24 cellular contexts compared by ENCODE assay signal in genomic region chr7:142925413-142925812, GRCh38. TPM values are rescaled to one million over a fixed set of nuclear protein-coding genes. Genes with fewer than 3 reads are reported as not detected.
DNase-seq lines count a peak whose midpoint lies in the region; ATAC-seq, FAIRE-seq and TF ChIP-seq lines count a peak whose summit lies in the region.
"Had no signal": no experiment of that assay in that cellular context is flagged by ENCODE, and none has a peak within 500 bp of the region (broad histone marks: within the 10 kb centered on the region; RNA-seq: fewer than 3 reads in every experiment).

No MANE protein-coding gene starts in this region.

- H3K4me1 Mint-ChIP-seq in type B pancreatic cell (ENCODE audit: unreplicated experiment), result no peaks in the 10 kb centered on the region

- no peak overlapping the region for H3K4me2 ChIP-seq in K562 (ENCODE audit: insufficient read depth, low read length)

- H4K20me1 ChIP-seq in K562 (replicated peaks; ENCODE audit: control insufficient read depth, insufficient read depth, low read length), result no peaks in the 10 kb centered on the region; the same call in 1 of the 2 replicates

- TF ChIP-seq RAD21 in K562 (CRISPR knock-in tag; conservative IDR thresholded peaks at IDR 0.05 in 1 of 2, IDR thresholded peaks at IDR 0.05 in 1 of 2), result peak; percentile 29 to 43

- ATAC-seq in K562, result peak; percentile 89
- ATAC-seq: pancreas had no signal

- in situ Hi-C loops in K562 (cut with MboI), result no loop called here

- H3K36me3 Mint-ChIP-seq in type B pancreatic cell, result no peaks in the 10 kb centered on the region
- H3K36me3 Mint-ChIP-seq: CD4-positive, alpha-beta memory T cell had no signal

- DNase-seq in NCI-H82 (lab: John Stamatoyannopoulos, UW) (peak; percentile 16), NCI-H82 treated with DMSO at 0.1 percent for 48 hours (lab: John Stamatoyannopoulos, UW; ENCODE audit: unreplicated experiment) (no peak), K562 (ENCODE audit: extremely low read depth in 1 of 4, low spot score in 3 of 4) (peak; percentile 49 to 57 (median 50)), type B pancreatic cell (ENCODE audit: extremely low spot score, unreplicated experiment) (no peak), NCI-H1105 (lab: John Stamatoyannopoulos, UW) (no peak), NCI-H510A treated with DMSO at 0.1 percent for 48 hours (lab: John Stamatoyannopoulos, UW) (no peak), EL (no peak)
- peak; percentile 28 for DNase-seq in Jurkat, Clone E6-1 (ENCODE audit: low read depth, low spot score)
- DNase-seq: 8988T; activated B cell treated with CpG ODN at 0.5 μM for 24 hours; activated effector memory CD4-positive, alpha-beta T cell treated with anti-CD3 and anti-CD28 coated beads, Interleukin-2, amount 50 U/mL, for 16 hours; anterior cingulate cortex; CD4-positive, alpha-beta memory T cell; MV-4-11; NCI-H2107; NCI-H748 treated with DMSO at 0.1 percent for 48 hours; pancreas; stimulated activated CD4-positive, alpha-beta T cell treated with anti-CD3 and anti-CD28 coated beads, Interleukin-4, amount 100 ng/mL, for 24 hours had no signal

- no TSS peak for BruUV-seq in K562 (replicated peaks; lab: Mats Ljungman, UMichigan)

- TF ChIP-seq CTCF in K562 (IDR thresholded peaks at IDR 0.05 in 2 of 3, conservative IDR thresholded peaks at IDR 0.05 in 1 of 3; ENCODE audit: insufficient read depth in 2 of 3, low read depth in 1 of 3, low read length in 3 of 3) (peak; percentile 67 to 69 (median 69)), type B pancreatic cell (conservative IDR thresholded peaks at IDR 0.05) (peak; percentile 22)

- POLR2A ChIA-PET in K562 (lab: Yijun Ruan, JAX), result interaction anchor here (1.3 to 1.5 kb wide), 2 partner anchors 8 to 10 kb away, joined by 3 to 6 read pairs; partner anchors contain the start of gene TRPV5

- peaks cover 5% of the 10 kb centered on the region for H3K9me3 Mint-ChIP-seq in type B pancreatic cell
- H3K9me3 Mint-ChIP-seq: CD4-positive, alpha-beta memory T cell; T-helper 1 cell treated with Interleukin-12 subunit alpha and Interleukin-12 subunit beta and Interleukin-4 antibody, amounts not matched to agents 30 μg/mL and 1 μg/mL, for 36 hours had no signal

- H3K27me3 ChIP-seq in K562 (ENCODE audit: control insufficient read depth in 2 of 2, insufficient read depth in 2 of 2, low read length in 2 of 2), result peaks cover 21 to 36% of the 10 kb centered on the region in 2 experiments
- H3K27me3 ChIP-seq: pancreas had no signal

- no peak overlapping the region for H3K27ac Mint-ChIP-seq in type B pancreatic cell
- H3K27ac Mint-ChIP-seq: activated B cell treated with CpG ODN at 0.5 μM for 24 hours; T-helper 1 cell treated with Interleukin-12 subunit alpha and Interleukin-12 subunit beta and Interleukin-4 antibody, amounts not matched to agents 30 μg/mL and 1 μg/mL, for 36 hours had no signal

- no peaks in the 10 kb centered on the region for H3K9me3 ChIP-seq in K562 (replicated peaks; ENCODE audit: control insufficient read depth, insufficient read depth, low read depth, low read length)
- H3K9me3 ChIP-seq: pancreas, thoracic aorta had no signal

- no peak overlapping the region for H2AFZ ChIP-seq in K562 (ENCODE audit: low read depth, low read length)

- no peaks in the 10 kb centered on the region for H3K4me1 ChIP-seq in K562 (replicated peaks in 1 of 2; ENCODE audit: control insufficient read depth in 2 of 2, insufficient read depth in 2 of 2, low read length in 2 of 2)
- H3K4me1 ChIP-seq: pancreas had no signal

- no peak overlapping the region for H3K27ac ChIP-seq in K562 (ENCODE audit: extremely low read depth, low read depth, low read length)
- H3K27ac ChIP-seq: pancreas, thoracic aorta had no signal

- 2% methylated on average over 12 of the region's 12 CpGs for WGBS in K562 (ENCODE audit: insufficient coverage, low coverage, missing lambda C conversion rate)

- H3K79me2 ChIP-seq in K562 (ENCODE audit: control insufficient read depth, insufficient read depth, low read length), result no peaks in the 10 kb centered on the region

- CTCF ChIA-PET in K562 (lab: Yijun Ruan, JAX; ENCODE audit: low intra/inter-chr PET ratio), result interaction anchor here (0.7 to 1.6 kb wide), 3 partner anchors 72 to 78 kb away, joined by 3 to 11 read pairs (median 7); no protein-coding TSS in a partner anchor

- no peak overlapping the region for H3K4me3 Mint-ChIP-seq in type B pancreatic cell
- H3K4me3 Mint-ChIP-seq: activated B cell treated with CpG ODN at 0.5 μM for 24 hours; CD4-positive, alpha-beta memory T cell; T-helper 1 cell treated with Interleukin-12 subunit alpha and Interleukin-12 subunit beta and Interleukin-4 antibody, amounts not matched to agents 30 μg/mL and 1 μg/mL, for 36 hours had no signal

- H3K27me3 Mint-ChIP-seq in type B pancreatic cell, result peaks cover 1% of the 10 kb centered on the region

- no peak for TF ChIP-seq EP300 in K562 (IDR thresholded peaks at IDR 0.05; ENCODE audit: low read length)

- H3K36me3 ChIP-seq in K562 (ENCODE audit: control insufficient read depth, insufficient read depth, low read length), result no peaks in the 10 kb centered on the region
- H3K36me3 ChIP-seq: pancreas, thoracic aorta had no signal

- no peak overlapping the region for H3K9ac ChIP-seq in K562 (ENCODE audit: insufficient read depth in 1 of 2, low read depth in 2 of 2, low read length in 2 of 2)

- no peak overlapping the region for H3K4me3 ChIP-seq in Jurkat, Clone E6-1 (ENCODE audit: low read length)
- no peak overlapping the region for H3K4me3 ChIP-seq in K562
- H3K4me3 ChIP-seq: pancreas, thoracic aorta had no signal

- intact Hi-C loops in K562 (cut with micrococcal nuclease), result loop anchor here (1.0 kb wide), 1 partner anchor 78 kb away; no protein-coding TSS in a partner anchor

- H3K9me1 ChIP-seq in K562 (ENCODE audit: control insufficient read depth, insufficient read depth, low read length), result no peaks in the 10 kb centered on the region

- no peak for TF ChIP-seq POLR2A in K562 (conservative IDR thresholded peaks at IDR 0.05)

- peak; percentile 80 for FAIRE-seq in K562 (lab: Jason Lieb, UNC)
- FAIRE-seq: endometrium, pancreas had no signal

RNA-seq across cellular contexts. Expression of gene TRPV5, which starts 8.1 kb away (rescaled TPM):
- polyA plus RNA-seq in Jurkat, Clone E6-1 (2012; ENCODE audit: insufficient read depth, insufficient read length), result not detected
- 0.56 and 0.74 TPM in 2 replicates for total RNA-seq in K562 (2011; cell fraction: chromatin; rRNA removed; ENCODE audit: low replicate concordance)
- total RNA-seq in K562 (2011; cell fraction: nucleolus; rRNA removed), result 0.17 and 0.26 TPM in 2 replicates
- total RNA-seq in K562 (2011; cell fraction: nucleoplasm; rRNA removed), result 0.44 and 1.1 TPM in 2 replicates
- total RNA-seq in K562 (2014; rRNA removed) (not detected in 2 replicates), K562 (2014; rRNA removed; fragmentation: Illumina TruSeq; extraction: Trizol) (not detected in 2 replicates), K562 (2015; rRNA removed; fragmentation: Illumina TruSeq; extraction: Trizol) (not detected in 2 replicates), K562 (2021) (not detected in 2 replicates), type B pancreatic cell (ENCODE audit: low replicate concordance) (not detected in 2 replicates)
- polyA plus RNA-seq in K562 (2011; rRNA removed) (0.12 TPM in 1 of 2 replicates, not detected in the other), K562 (2014; fragmentation: Illumina TruSeq; extraction: Trizol) (0.04 TPM in 1 of 2 replicates, not detected in the other), K562 (2014; fragmentation: Nextera tagmentation; extraction: Ambion mirVana) (not detected), K562 (2014; rRNA removed) (not detected in 2 replicates)
- 0.03 TPM in 1 of 2 replicates, not detected in the other for polyA plus RNA-seq in K562 (2011; cell fraction: cytosol; rRNA removed)
- polyA plus RNA-seq in K562 (2011; cell fraction: nucleus; rRNA removed), result 0.36 and 0.60 TPM in 2 replicates
- polyA plus RNA-seq in K562 (2012), result 0.08 TPM in 1 of 2 replicates, not detected in the other
- polyA minus RNA-seq in K562 (2011; rRNA and poly(A)+ RNA removed), result 0.27 TPM in 1 of 2 replicates, not detected in the other
- polyA minus RNA-seq in K562 (2011; cell fraction: cytosol; rRNA and poly(A)+ RNA removed), result not detected in 2 replicates
- polyA minus RNA-seq in K562 (2011; cell fraction: nucleus; rRNA and poly(A)+ RNA removed), result 0.13 and 0.22 TPM in 2 replicates
- total RNA-seq: CD4-positive, alpha-beta memory T cell; skeletal muscle tissue; thoracic aorta had no signal
- polyA plus RNA-seq: CD4-positive, alpha-beta memory T cell; liver; pancreas had no signal

RNA-seq across cellular contexts. Expression of gene LLCFC1, which starts 13.9 kb away (rescaled TPM):
- not detected for polyA plus RNA-seq in Jurkat, Clone E6-1 (2012; ENCODE audit: insufficient read depth, insufficient read length)
- not detected in 2 replicates for total RNA-seq in K562 (2011; cell fraction: chromatin; rRNA removed; ENCODE audit: low replicate concordance)
- total RNA-seq in K562 (2011; cell fraction: nucleolus; rRNA removed), result not detected in 2 replicates
- total RNA-seq in K562 (2011; cell fraction: nucleoplasm; rRNA removed), result not detected in 2 replicates
- total RNA-seq in K562 (2014; rRNA removed), result not detected in 2 replicates
- not detected in 2 replicates for total RNA-seq in K562 (2014; rRNA removed; fragmentation: Illumina TruSeq; extraction: Trizol)
- not detected in 2 replicates for total RNA-seq in K562 (2015; rRNA removed; fragmentation: Illumina TruSeq; extraction: Trizol)
- not detected in 2 replicates for total RNA-seq in K562 (2021)
- not detected in 2 replicates for polyA plus RNA-seq in K562 (2011; rRNA removed)
- polyA plus RNA-seq in K562 (2011; cell fraction: cytosol; rRNA removed), result not detected in 2 replicates
- polyA plus RNA-seq in K562 (2011; cell fraction: nucleus; rRNA removed), result not detected in 2 replicates
- polyA plus RNA-seq in K562 (2012), result 0.20 and 0.55 TPM in 2 replicates
- polyA plus RNA-seq in K562 (2014; fragmentation: Illumina TruSeq; extraction: Trizol), result not detected in 2 replicates
- not detected for polyA plus RNA-seq in K562 (2014; fragmentation: Nextera tagmentation; extraction: Ambion mirVana)
- polyA plus RNA-seq in K562 (2014; rRNA removed), result not detected in 2 replicates
- polyA minus RNA-seq in K562 (2011; rRNA and poly(A)+ RNA removed), result not detected in 2 replicates
- polyA minus RNA-seq in K562 (2011; cell fraction: cytosol; rRNA and poly(A)+ RNA removed), result not detected in 2 replicates
- polyA minus RNA-seq in K562 (2011; cell fraction: nucleus; rRNA and poly(A)+ RNA removed), result not detected in 2 replicates
- not detected in 2 replicates for total RNA-seq in type B pancreatic cell (ENCODE audit: low replicate concordance)
- total RNA-seq: activated B cell treated with CpG ODN at 0.5 μM for 24 hours; CD4-positive, alpha-beta memory T cell; cerebellum; liver; pancreas; skeletal muscle tissue; thoracic aorta had no signal
- polyA plus RNA-seq: CD4-positive, alpha-beta memory T cell; liver; pancreas had no signal

RNA-seq across cellular contexts. Expression of gene KEL, which starts 36.8 kb away (rescaled TPM):
- polyA plus RNA-seq in Jurkat, Clone E6-1 (2012; ENCODE audit: insufficient read depth, insufficient read length), result not detected
- total RNA-seq in K562 (2011; cell fraction: chromatin; rRNA removed; ENCODE audit: low replicate concordance), result 113 and 184 TPM in 2 replicates
- 129 and 133 TPM in 2 replicates for total RNA-seq in K562 (2011; cell fraction: nucleolus; rRNA removed)
- total RNA-seq in K562 (2011; cell fraction: nucleoplasm; rRNA removed), result 107 and 122 TPM in 2 replicates
- total RNA-seq in K562 (2014; rRNA removed) (15.9 and 22.0 TPM in 2 replicates), K562 (2014; rRNA removed; fragmentation: Illumina TruSeq; extraction: Trizol) (19.2 and 19.3 TPM in 2 replicates), K562 (2015; rRNA removed; fragmentation: Illumina TruSeq; extraction: Trizol) (22.2 and 25.5 TPM in 2 replicates), K562 (2021) (28.7 and 34.3 TPM in 2 replicates), type B pancreatic cell (ENCODE audit: low replicate concordance) (1.6 and 2.8 TPM in 2 replicates)
- polyA plus RNA-seq in K562 (2011; rRNA removed) (47.4 and 72.0 TPM in 2 replicates), K562 (2014; fragmentation: Illumina TruSeq; extraction: Trizol) (33.8 and 35.3 TPM in 2 replicates), K562 (2014; fragmentation: Nextera tagmentation; extraction: Ambion mirVana) (10 to 100 TPM in 1 of 2 experiments, 1 to 10 TPM in 1; 9.0 to 18.9 TPM), K562 (2014; rRNA removed) (33.1 and 36.7 TPM in 2 replicates)
- polyA plus RNA-seq in K562 (2011; cell fraction: cytosol; rRNA removed), result 33.6 and 44.4 TPM in 2 replicates
- polyA plus RNA-seq in K562 (2011; cell fraction: nucleus; rRNA removed), result 361 and 506 TPM in 2 replicates
- polyA plus RNA-seq in K562 (2012), result 25.0 and 47.3 TPM in 2 replicates
- polyA minus RNA-seq in K562 (2011; rRNA and poly(A)+ RNA removed), result 31.5 and 38.3 TPM in 2 replicates
- 14.1 and 24.0 TPM in 2 replicates for polyA minus RNA-seq in K562 (2011; cell fraction: cytosol; rRNA and poly(A)+ RNA removed)
- polyA minus RNA-seq in K562 (2011; cell fraction: nucleus; rRNA and poly(A)+ RNA removed), result 85.5 and 91.1 TPM in 2 replicates
- total RNA-seq: thoracic aorta had no signal
- polyA plus RNA-seq: CD4-positive, alpha-beta memory T cell had no signal

RNA-seq across cellular contexts. Expression of gene TRPV6, which starts 39.9 kb away (rescaled TPM):
- not detected for polyA plus RNA-seq in Jurkat, Clone E6-1 (2012; ENCODE audit: insufficient read depth, insufficient read length)
- total RNA-seq in K562 (2011; cell fraction: chromatin; rRNA removed; ENCODE audit: low replicate concordance), result 2.1 and 5.6 TPM in 2 replicates
- total RNA-seq in K562 (2011; cell fraction: nucleolus; rRNA removed), result 3.2 and 3.3 TPM in 2 replicates
- total RNA-seq in K562 (2011; cell fraction: nucleoplasm; rRNA removed), result 2.2 and 2.7 TPM in 2 replicates
- total RNA-seq in K562 (2014; rRNA removed), result 0.04 and 0.36 TPM in 2 replicates
- total RNA-seq in K562 (2014; rRNA removed; fragmentation: Illumina TruSeq; extraction: Trizol), result 0.11 and 0.51 TPM in 2 replicates
- 0.04 and 0.11 TPM in 2 replicates for total RNA-seq in K562 (2015; rRNA removed; fragmentation: Illumina TruSeq; extraction: Trizol)
- 0.18 and 0.81 TPM in 2 replicates for total RNA-seq in K562 (2021)
- 0.08 and 0.37 TPM in 2 replicates for polyA plus RNA-seq in K562 (2011; rRNA removed)
- 0.19 and 0.33 TPM in 2 replicates for polyA plus RNA-seq in K562 (2011; cell fraction: cytosol; rRNA removed)
- 3.7 and 4.0 TPM in 2 replicates for polyA plus RNA-seq in K562 (2011; cell fraction: nucleus; rRNA removed)
- polyA plus RNA-seq in K562 (2012), result 0.59 and 13.5 TPM in 2 replicates
- polyA plus RNA-seq in K562 (2014; fragmentation: Illumina TruSeq; extraction: Trizol), result 0.25 and 0.26 TPM in 2 replicates
- under 1 TPM; 0.04 to 0.06 TPM for polyA plus RNA-seq in K562 (2014; fragmentation: Nextera tagmentation; extraction: Ambion mirVana)
- 0.22 and 0.32 TPM in 2 replicates for polyA plus RNA-seq in K562 (2014; rRNA removed)
- 0.36 and 0.46 TPM in 2 replicates for polyA minus RNA-seq in K562 (2011; rRNA and poly(A)+ RNA removed)
- polyA minus RNA-seq in K562 (2011; cell fraction: cytosol; rRNA and poly(A)+ RNA removed), result not detected in 2 replicates
- polyA minus RNA-seq in K562 (2011; cell fraction: nucleus; rRNA and poly(A)+ RNA removed), result 0.89 and 0.94 TPM in 2 replicates
- total RNA-seq in type B pancreatic cell (ENCODE audit: low replicate concordance), result 5.4 and 8.1 TPM in 2 replicates
- total RNA-seq: activated B cell treated with CpG ODN at 0.5 μM for 24 hours; CD4-positive, alpha-beta memory T cell; skeletal muscle tissue; thoracic aorta had no signal

Comparison
In these comparisons a context has a peak if more than half of its experiments do, and no peak if none do; other contexts are left out.
1. DNase-seq: peak in NCI-H82 (single experiment), Jurkat, Clone E6-1 (single experiment) and K562 (4 of 4); none in NCI-H82 treated with DMSO at 0.1 percent for 48 hours (single experiment), type B pancreatic cell (single experiment), NCI-H1105 (single experiment), NCI-H510A treated with DMSO at 0.1 percent for 48 hours (single experiment) and EL (single experiment).